1 cellular context compared by ENCODE assay signal in genomic region chr15:64092075-64092820, GRCh38.
TF ChIP-seq lines count a peak whose summit lies in the region.

No MANE protein-coding gene starts in this region.

TF ChIP-seq in K562, 482 proteins besides CTCF, POLR2A, EP300 and RAD21:
- 0 out of 2 replicates have a peak, but pooled peaks have one; percentile 21 for TF ChIP-seq SMARCA5 (IDR thresholded peaks at IDR 0.05)
- no peak for TF ChIP-seq MED1 (CRISPR knock-in tag; IDR thresholded peaks at IDR 0.05; ENCODE audit: borderline replicate concordance)
- TF ChIP-seq, protein P1, sequence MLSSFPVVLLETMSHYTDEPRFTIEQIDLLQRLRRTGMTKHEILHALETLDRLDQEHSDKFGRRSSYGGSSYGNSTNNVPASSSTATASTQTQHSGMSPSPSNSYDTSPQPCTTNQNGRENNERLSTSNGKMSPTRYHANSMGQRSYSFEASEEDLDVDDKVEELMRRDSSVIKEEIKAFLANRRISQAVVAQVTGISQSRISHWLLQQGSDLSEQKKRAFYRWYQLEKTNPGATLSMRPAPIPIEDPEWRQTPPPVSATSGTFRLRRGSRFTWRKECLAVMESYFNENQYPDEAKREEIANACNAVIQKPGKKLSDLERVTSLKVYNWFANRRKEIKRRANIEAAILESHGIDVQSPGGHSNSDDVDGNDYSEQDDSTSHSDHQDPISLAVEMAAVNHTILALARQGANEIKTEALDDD (IDR thresholded peaks at IDR 0.05) = peak; percentile 49; the same call in 1 of the 2 replicates
- TF ChIP-seq DPF2 (IDR thresholded peaks at IDR 0.05) = peak; percentile 45; the same call in 1 of the 2 replicates
- TF ChIP-seq ZNF76 (CRISPR knock-in tag; IDR thresholded peaks at IDR 0.05; ENCODE audit: borderline replicate concordance) = no peak
- TF ChIP-seq GABPB2 (CRISPR knock-in tag; conservative IDR thresholded peaks at IDR 0.05) = no peak
- TF ChIP-seq CCAR2 (IDR thresholded peaks at IDR 0.05; ENCODE audit: low read depth, low read length) = no peak
- TF ChIP-seq, protein P2, sequence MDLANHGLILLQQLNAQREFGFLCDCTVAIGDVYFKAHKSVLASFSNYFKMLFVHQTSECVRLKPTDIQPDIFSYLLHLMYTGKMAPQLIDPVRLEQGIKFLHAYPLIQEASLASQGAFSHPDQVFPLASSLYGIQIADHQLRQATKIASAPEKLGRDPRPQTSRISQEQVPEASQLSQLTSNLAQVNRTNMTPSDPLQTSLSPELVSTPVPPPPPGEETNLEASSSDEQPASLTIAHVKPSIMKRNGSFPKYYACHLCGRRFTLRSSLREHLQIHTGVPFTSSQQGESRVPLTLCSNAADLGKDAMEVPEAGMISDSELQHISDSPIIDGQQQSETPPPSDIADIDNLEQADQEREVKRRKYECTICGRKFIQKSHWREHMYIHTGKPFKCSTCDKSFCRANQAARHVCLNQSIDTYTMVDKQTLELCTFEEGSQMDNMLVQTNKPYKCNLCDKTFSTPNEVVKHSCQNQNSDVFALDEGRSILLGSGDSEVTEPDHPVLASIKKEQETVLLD (IDR thresholded peaks at IDR 0.05) = no peak
- TF ChIP-seq TEAD1 (CRISPR knock-in tag; IDR thresholded peaks at IDR 0.05) = no peak
- TF ChIP-seq ZNF639 (CRISPR knock-in tag; conservative IDR thresholded peaks at IDR 0.05 in 1 of 2, IDR thresholded peaks at IDR 0.05 in 1 of 2) = no peak
- 0 out of 2 replicates have a peak, but pooled peaks have one; percentile 39 for TF ChIP-seq ZNF589 (CRISPR knock-in tag; IDR thresholded peaks at IDR 0.05; ENCODE audit: low read depth)
- no peak for TF ChIP-seq MTF1 (CRISPR knock-in tag; IDR thresholded peaks at IDR 0.05; ENCODE audit: borderline replicate concordance)
- no peak for TF ChIP-seq ZNF512 (tag; IDR thresholded peaks at IDR 0.05)
- TF ChIP-seq TBL1XR1 (IDR thresholded peaks at IDR 0.05; ENCODE audit: low read length in 2 of 2) = no peak
- TF ChIP-seq NCOR1 (IDR thresholded peaks at IDR 0.05) = 0 out of 2 replicates have a peak, but pooled peaks have one; percentile 15
- peak in 1 of 2 experiments; percentile 43; a peak in 1 of 4 replicates for TF ChIP-seq KDM1A (IDR thresholded peaks at IDR 0.05)
- TF ChIP-seq ZNF551 (CRISPR knock-in tag; IDR thresholded peaks at IDR 0.05) = no peak
- no peak for TF ChIP-seq ARID3A (IDR thresholded peaks at IDR 0.05; ENCODE audit: borderline replicate concordance, low read depth, low read length)
- TF ChIP-seq HDAC3 (IDR thresholded peaks at IDR 0.05; ENCODE audit: borderline replicate concordance, partially characterized antibody) = peak; percentile 14
- TF ChIP-seq SUPT5H (IDR thresholded peaks at IDR 0.05) = 0 out of 2 replicates have a peak, but pooled peaks have one; percentile 34
- TF ChIP-seq TCF3 (CRISPR knock-in tag; IDR thresholded peaks at IDR 0.05) = peak; percentile 46
- 0 out of 2 replicates have a peak, but pooled peaks have one; percentile 42 for TF ChIP-seq POLR2AphosphoS5 (IDR thresholded peaks at IDR 0.05; ENCODE audit: control insufficient read depth, insufficient read depth, low read depth, low read length)
- TF ChIP-seq CHD2 (IDR thresholded peaks at IDR 0.05; ENCODE audit: low read depth, low read length) = no peak
- peak in 1 of 2 experiments; percentile 82; a peak in 2 of 4 replicates for TF ChIP-seq MLLT1 (IDR thresholded peaks at IDR 0.05)
- TF ChIP-seq TCFL5 (CRISPR knock-in tag; conservative IDR thresholded peaks at IDR 0.05) = no peak
- no peak for TF ChIP-seq IRF9 (tag; IDR thresholded peaks at IDR 0.05)
- TF ChIP-seq NBN (IDR thresholded peaks at IDR 0.05; ENCODE audit: low read depth) = 0 out of 2 replicates have a peak, but pooled peaks have one; percentile 50
- TF ChIP-seq ZNF23 (CRISPR knock-in tag; IDR thresholded peaks at IDR 0.05) = no peak
- TF ChIP-seq STAT5A (IDR thresholded peaks at IDR 0.05; ENCODE audit: borderline replicate concordance, low read length) = peak; percentile 4; the same call in 1 of the 2 replicates
- TF ChIP-seq RBM22 (IDR thresholded peaks at IDR 0.05; ENCODE audit: low read depth, low read length, poor library complexity, severe bottlenecking) = no peak
- TF ChIP-seq ESRRA (IDR thresholded peaks at IDR 0.05; ENCODE audit: borderline replicate concordance, low read depth) = peak; percentile 22; the same call in 1 of the 2 replicates
- TF ChIP-seq, protein P3, sequence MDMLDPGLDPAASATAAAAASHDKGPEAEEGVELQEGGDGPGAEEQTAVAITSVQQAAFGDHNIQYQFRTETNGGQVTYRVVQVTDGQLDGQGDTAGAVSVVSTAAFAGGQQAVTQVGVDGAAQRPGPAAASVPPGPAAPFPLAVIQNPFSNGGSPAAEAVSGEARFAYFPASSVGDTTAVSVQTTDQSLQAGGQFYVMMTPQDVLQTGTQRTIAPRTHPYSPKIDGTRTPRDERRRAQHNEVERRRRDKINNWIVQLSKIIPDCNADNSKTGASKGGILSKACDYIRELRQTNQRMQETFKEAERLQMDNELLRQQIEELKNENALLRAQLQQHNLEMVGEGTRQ (CRISPR knock-in tag; IDR thresholded peaks at IDR 0.05) = no peak
- no peak for TF ChIP-seq CBX3 (IDR thresholded peaks at IDR 0.05; ENCODE audit: borderline replicate concordance in 1 of 2, low read length in 2 of 2)
- TF ChIP-seq SIN3A (IDR thresholded peaks at IDR 0.05; ENCODE audit: borderline replicate concordance in 2 of 2, control insufficient read depth in 1 of 2, low read depth in 2 of 2, low read length in 2 of 2) = no peak
- TF ChIP-seq, protein P4, sequence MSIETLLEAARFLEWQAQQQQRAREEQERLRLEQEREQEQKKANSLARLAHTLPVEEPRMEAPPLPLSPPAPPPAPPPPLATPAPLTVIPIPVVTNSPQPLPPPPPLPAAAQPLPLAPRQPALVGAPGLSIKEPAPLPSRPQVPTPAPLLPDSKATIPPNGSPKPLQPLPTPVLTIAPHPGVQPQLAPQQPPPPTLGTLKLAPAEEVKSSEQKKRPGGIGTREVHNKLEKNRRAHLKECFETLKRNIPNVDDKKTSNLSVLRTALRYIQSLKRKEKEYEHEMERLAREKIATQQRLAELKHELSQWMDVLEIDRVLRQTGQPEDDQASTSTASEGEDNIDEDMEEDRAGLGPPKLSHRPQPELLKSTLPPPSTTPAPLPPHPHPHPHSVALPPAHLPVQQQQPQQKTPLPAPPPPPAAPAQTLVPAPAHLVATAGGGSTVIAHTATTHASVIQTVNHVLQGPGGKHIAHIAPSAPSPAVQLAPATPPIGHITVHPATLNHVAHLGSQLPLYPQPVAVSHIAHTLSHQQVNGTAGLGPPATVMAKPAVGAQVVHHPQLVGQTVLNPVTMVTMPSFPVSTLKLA (conservative IDR thresholded peaks at IDR 0.05) = 0 out of 4 replicates have a peak, but pooled peaks have one; percentile 32 to 35
- peak; percentile 87 for TF ChIP-seq NR2C1 (IDR thresholded peaks at IDR 0.05)
- TF ChIP-seq NR2C1 (tag; IDR thresholded peaks at IDR 0.05) = peak; percentile 83
- TF ChIP-seq ZNF175 (CRISPR knock-in tag; IDR thresholded peaks at IDR 0.05; ENCODE audit: low read depth) = 0 out of 2 replicates have a peak, but pooled peaks have one; percentile 11
- TF ChIP-seq NR2C2 (CRISPR knock-in tag; IDR thresholded peaks at IDR 0.05) = no peak
- TF ChIP-seq NR2C2 (tag; IDR thresholded peaks at IDR 0.05) = peak; percentile 43; the same call in 1 of the 2 replicates
- TF ChIP-seq EWSR1 (IDR thresholded peaks at IDR 0.05; ENCODE audit: borderline replicate concordance, low read depth, partially characterized antibody) = no peak
- TF ChIP-seq ZNF699 (CRISPR knock-in tag; IDR thresholded peaks at IDR 0.05; ENCODE audit: insufficient replicate concordance) = no peak
- TF ChIP-seq, protein P5, sequence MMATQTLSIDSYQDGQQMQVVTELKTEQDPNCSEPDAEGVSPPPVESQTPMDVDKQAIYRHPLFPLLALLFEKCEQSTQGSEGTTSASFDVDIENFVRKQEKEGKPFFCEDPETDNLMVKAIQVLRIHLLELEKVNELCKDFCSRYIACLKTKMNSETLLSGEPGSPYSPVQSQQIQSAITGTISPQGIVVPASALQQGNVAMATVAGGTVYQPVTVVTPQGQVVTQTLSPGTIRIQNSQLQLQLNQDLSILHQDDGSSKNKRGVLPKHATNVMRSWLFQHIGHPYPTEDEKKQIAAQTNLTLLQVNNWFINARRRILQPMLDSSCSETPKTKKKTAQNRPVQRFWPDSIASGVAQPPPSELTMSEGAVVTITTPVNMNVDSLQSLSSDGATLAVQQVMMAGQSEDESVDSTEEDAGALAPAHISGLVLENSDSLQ (IDR thresholded peaks at IDR 0.05) = 0 out of 2 replicates have a peak, but pooled peaks have one; percentile 6
- TF ChIP-seq, protein P6, sequence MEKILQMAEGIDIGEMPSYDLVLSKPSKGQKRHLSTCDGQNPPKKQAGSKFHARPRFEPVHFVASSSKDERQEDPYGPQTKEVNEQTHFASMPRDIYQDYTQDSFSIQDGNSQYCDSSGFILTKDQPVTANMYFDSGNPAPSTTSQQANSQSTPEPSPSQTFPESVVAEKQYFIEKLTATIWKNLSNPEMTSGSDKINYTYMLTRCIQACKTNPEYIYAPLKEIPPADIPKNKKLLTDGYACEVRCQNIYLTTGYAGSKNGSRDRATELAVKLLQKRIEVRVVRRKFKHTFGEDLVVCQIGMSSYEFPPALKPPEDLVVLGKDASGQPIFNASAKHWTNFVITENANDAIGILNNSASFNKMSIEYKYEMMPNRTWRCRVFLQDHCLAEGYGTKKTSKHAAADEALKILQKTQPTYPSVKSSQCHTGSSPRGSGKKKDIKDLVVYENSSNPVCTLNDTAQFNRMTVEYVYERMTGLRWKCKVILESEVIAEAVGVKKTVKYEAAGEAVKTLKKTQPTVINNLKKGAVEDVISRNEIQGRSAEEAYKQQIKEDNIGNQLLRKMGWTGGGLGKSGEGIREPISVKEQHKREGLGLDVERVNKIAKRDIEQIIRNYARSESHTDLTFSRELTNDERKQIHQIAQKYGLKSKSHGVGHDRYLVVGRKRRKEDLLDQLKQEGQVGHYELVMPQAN (IDR thresholded peaks at IDR 0.05; ENCODE audit: borderline replicate concordance) = no peak
- TF ChIP-seq STAT5B (CRISPR knock-in tag; IDR thresholded peaks at IDR 0.05) = no peak
- TF ChIP-seq U2AF1 (optimal IDR thresholded peaks at IDR 0.05; ENCODE audit: low read depth, low read length) = no peak
- TF ChIP-seq LARP7 (IDR thresholded peaks at IDR 0.05) = no peak
- TF ChIP-seq ILK (tag; IDR thresholded peaks at IDR 0.05; ENCODE audit: borderline replicate concordance, low read depth) = no peak
- peak; percentile 25; the same call in 1 of the 2 replicates for TF ChIP-seq TOE1 (IDR thresholded peaks at IDR 0.05; ENCODE audit: borderline replicate concordance)
- TF ChIP-seq TOE1 (CRISPR knock-in tag; IDR thresholded peaks at IDR 0.05; ENCODE audit: borderline replicate concordance, low read depth) = no peak
- no peak for TF ChIP-seq ZNF785 (CRISPR knock-in tag; IDR thresholded peaks at IDR 0.05)
- TF ChIP-seq PYGO2 (tag; IDR thresholded peaks at IDR 0.05) = no peak
- peak; percentile 51 for TF ChIP-seq CBFA2T3 (IDR thresholded peaks at IDR 0.05)
- TF ChIP-seq MTA2 (IDR thresholded peaks at IDR 0.05; ENCODE audit: low read depth) = no peak
- peak in 1 of 2 experiments; percentile 37; a peak in 1 of 4 replicates for TF ChIP-seq HDAC1 (IDR thresholded peaks at IDR 0.05)
